8 cellular contexts compared by ENCODE assay signal in the genomic region with DNA sequence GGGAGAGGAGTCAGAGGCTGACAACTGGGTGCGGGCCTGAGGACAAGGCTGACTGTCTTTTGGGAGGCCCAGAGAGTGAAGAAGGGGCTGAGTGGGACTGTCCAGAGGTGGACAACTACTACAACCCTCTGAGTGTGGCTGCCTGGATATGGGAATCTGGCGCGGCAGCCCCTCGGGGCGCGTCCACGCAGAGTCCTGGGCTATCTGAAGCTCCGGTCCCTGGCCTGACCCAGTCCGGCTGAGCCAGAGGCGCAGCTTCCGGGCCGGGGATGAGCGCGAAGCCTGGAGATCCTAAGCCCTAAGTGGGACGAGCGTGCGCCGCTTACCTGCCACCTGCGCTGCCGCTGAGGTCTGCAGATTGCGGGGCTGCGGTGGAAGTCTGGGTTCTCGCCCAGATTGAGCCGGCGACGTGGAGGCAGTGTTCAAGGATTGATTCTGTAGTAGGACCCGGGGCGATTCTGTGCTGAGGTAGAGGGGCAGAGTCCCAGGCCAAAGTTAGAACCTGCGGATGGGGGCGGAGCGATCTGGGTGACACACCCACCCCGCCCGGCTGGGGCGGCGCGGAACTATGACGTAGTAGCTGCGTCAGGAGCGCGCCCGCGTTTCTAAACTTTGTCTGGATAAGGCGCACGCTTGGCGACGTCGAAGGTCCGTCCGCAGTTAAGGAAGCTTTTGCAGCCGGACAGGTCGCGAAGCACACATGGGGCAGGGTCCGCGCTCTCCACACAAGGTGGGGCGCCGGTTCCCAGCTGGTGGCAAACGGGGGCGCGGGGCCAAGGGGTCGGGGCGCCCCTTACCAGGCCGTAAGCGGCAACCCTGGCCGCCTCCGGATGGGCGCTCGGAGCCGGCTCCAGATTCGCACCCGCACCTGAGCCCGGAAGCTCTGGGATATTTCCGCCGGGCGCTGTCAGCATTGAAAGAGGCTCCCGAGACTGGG. TPM values are rescaled to one million over a fixed set of nuclear protein-coding genes. Genes with fewer than 3 reads are reported as not detected.
DNase-seq lines count a peak whose midpoint lies in the region; ATAC-seq and TF ChIP-seq lines count a peak whose summit lies in the region.

Gene DHRS1, minus strand, starts transcription at position 526 of the 937 bp plus-strand sequence. CDS start 674 bp downstream, outside the sequence.
A gene with protein sequence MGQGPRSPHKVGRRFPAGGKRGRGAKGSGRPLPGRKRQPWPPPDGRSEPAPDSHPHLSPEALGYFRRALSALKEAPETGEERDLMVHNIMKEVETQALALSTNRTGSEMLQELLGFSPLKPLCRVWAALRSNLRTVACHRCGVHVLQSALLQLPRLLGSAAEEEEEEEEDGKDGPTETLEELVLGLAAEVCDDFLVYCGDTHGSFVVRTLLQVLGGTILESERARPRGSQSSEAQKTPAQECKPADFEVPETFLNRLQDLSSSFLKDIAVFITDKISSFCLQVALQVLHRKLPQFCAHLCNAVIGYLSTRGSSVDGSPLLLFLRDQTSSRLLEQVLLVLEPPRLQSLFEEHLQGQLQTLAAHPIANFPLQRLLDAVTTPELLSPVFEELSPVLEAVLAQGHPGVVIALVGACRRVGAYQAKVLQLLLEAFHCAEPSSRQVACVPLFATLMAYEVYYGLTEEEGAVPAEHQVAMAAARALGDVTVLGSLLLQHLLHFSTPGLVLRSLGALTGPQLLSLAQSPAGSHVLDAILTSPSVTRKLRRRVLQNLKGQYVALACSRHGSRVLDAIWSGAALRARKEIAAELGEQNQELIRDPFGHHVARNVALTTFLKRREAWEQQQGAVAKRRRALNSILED (plus strand): TSS at position 596 of the 937 bp plus-strand sequence. CDS start 105 bp downstream, at position 701.

- peaks cover 5% of the 10 kb centered on the region for H3K27me3 Mint-ChIP-seq in activated naive CD4-positive, alpha-beta T cell treated with anti-CD3 and anti-CD28 coated beads, Interleukin-2, amount 10 ng/mL, durations not matched to agents 7 days and 5 days

- peak; percentile 91 for ATAC-seq in gastroesophageal sphincter

- peak within 1 kb of the TSS; percentile 69 to 81 for H3K4me3 ChIP-seq in gastroesophageal sphincter

- no peaks in the 10 kb centered on the region for H3K9me3 ChIP-seq in gastroesophageal sphincter

- peaks cover 37% of the 10 kb centered on the region for H3K36me3 Mint-ChIP-seq in activated naive CD4-positive, alpha-beta T cell treated with anti-CD3 and anti-CD28 coated beads, Interleukin-2, amount 10 ng/mL, durations not matched to agents 7 days and 5 days

- CTCF ChIA-PET in activated naive CD4-positive, alpha-beta T cell treated with anti-CD3 and anti-CD28 coated beads, Interleukin-2, amount 10 ng/mL, durations not matched to agents 7 days and 5 days (lab: Charles Lee) = interaction anchor here (1.3 to 8.3 kb wide), 8 partner anchors 10 to 132 kb away, joined by 4 to 223 read pairs (median 11); partner anchors contain the start of genes CIDEB, LTB4R, LTB4R2 and MDP1

- H3K27ac Mint-ChIP-seq in activated naive CD4-positive, alpha-beta T cell treated with anti-CD3 and anti-CD28 coated beads, Interleukin-2, amount 10 ng/mL, durations not matched to agents 7 days and 5 days = peak within 1 kb of the TSS; percentile 93

- peak within 1 kb of the TSS; percentile 93 for H3K4me3 Mint-ChIP-seq in activated naive CD4-positive, alpha-beta T cell treated with anti-CD3 and anti-CD28 coated beads, Interleukin-2, amount 10 ng/mL, durations not matched to agents 7 days and 5 days

- H3K9me3 Mint-ChIP-seq in activated naive CD4-positive, alpha-beta T cell treated with anti-CD3 and anti-CD28 coated beads, Interleukin-2, amount 10 ng/mL, durations not matched to agents 7 days and 5 days = no peaks in the 10 kb centered on the region

- peaks cover 58% of the 10 kb centered on the region for H3K4me1 Mint-ChIP-seq in activated naive CD4-positive, alpha-beta T cell treated with anti-CD3 and anti-CD28 coated beads, Interleukin-2, amount 10 ng/mL, durations not matched to agents 7 days and 5 days

- no peaks in the 10 kb centered on the region for H3K27me3 ChIP-seq in gastroesophageal sphincter

- peaks cover 4 to 51% (median 10%) of the 10 kb centered on the region in 3 donors for H3K4me1 ChIP-seq in gastroesophageal sphincter

- H3K36me3 ChIP-seq in gastroesophageal sphincter = peaks cover 0 to 51% of the 10 kb centered on the region in 2 donors

- no peak for TF ChIP-seq EP300 in gastroesophageal sphincter (IDR thresholded peaks at IDR 0.05)

- H3K27ac ChIP-seq in gastroesophageal sphincter = peak within 1 kb of the TSS; percentile 39 to 83 (median 79)

- peak in 1 of 2 donors; percentile 70 for TF ChIP-seq POLR2A in gastroesophageal sphincter (IDR thresholded peaks at IDR 0.05)

- WGBS in gastroesophageal sphincter (ENCODE audit: low coverage in 1 of 2), 2 donors = 0 to 4% methylated on average over 1 to 7 of the region's 75 CpGs

- DNase-seq in ELR (ENCODE audit: low read depth) (peak; percentile 92), GOT3 (lab: John Stamatoyannopoulos, UW) (peak; percentile 14), LoVo (ENCODE audit: low spot score) (peak; percentile 94), SK-N-DZ (ENCODE audit: low spot score) (peak; percentile 80), nucleus accumbens (lab: John Stamatoyannopoulos, UW) (peak in 55 of 56 donors; percentile 43 to 93 (median 80)), superior temporal gyrus (ENCODE audit: extremely low spot score) (peak; percentile 93)
- DNase-seq in activated naive CD4-positive, alpha-beta T cell treated with anti-CD3 and anti-CD28 coated beads, Interleukin-2, amount 10 ng/mL, durations not matched to agents 7 days and 5 days = peak; percentile 94

- TF ChIP-seq CTCF in gastroesophageal sphincter (IDR thresholded peaks at IDR 0.05) = peak in 1 of 4 experiments; percentile 21

RNA-seq across cellular contexts. Expression of gene DHRS1, which starts in this region (rescaled TPM):
- 6.6 and 14.0 TPM in 2 replicates for polyA plus RNA-seq in SK-N-DZ (2014; cell fraction: cytosol; rRNA removed)
- 23.3 and 31.0 TPM in 2 replicates for polyA plus RNA-seq in SK-N-DZ (2014; cell fraction: nucleus; rRNA removed)
- 10 to 100 TPM in 3 of 4 donors, 1 to 10 TPM in 1; 8.2 to 33.0 (median 17.7) TPM for total RNA-seq in gastroesophageal sphincter

RNA-seq across cellular contexts. Expression of the second gene that starts in this region (rescaled TPM):
- 17.9 and 21.3 TPM in 2 replicates for polyA plus RNA-seq in SK-N-DZ (2014; cell fraction: cytosol; rRNA removed)
- polyA plus RNA-seq in SK-N-DZ (2014; cell fraction: nucleus; rRNA removed) = 16.8 and 18.6 TPM in 2 replicates
- 10 to 100 TPM; 19.4 to 29.2 (median 22.8) TPM for total RNA-seq in gastroesophageal sphincter

Comparison
In these comparisons a context has a peak if more than half of its experiments do, and no peak if none do; other contexts are left out.
1. Peak in every context shown above with its lines: DNase-seq, ATAC-seq, H3K4me3 ChIP-seq and H3K27ac ChIP-seq.
2. DNase-seq: peak in every context shown above with its lines; median percentile 94 in LoVo; 94 in activated naive CD4-positive, alpha-beta T cell treated with anti-CD3 and anti-CD28 coated beads, Interleukin-2, amount 10 ng/mL, durations not matched to agents 7 days and 5 days; 93 in superior temporal gyrus; 92 in ELR; 80 in SK-N-DZ; 80 in nucleus accumbens; 14 in GOT3.